Comparison of ENCODE assay signal across 1 cellular context in the genomic region with DNA sequence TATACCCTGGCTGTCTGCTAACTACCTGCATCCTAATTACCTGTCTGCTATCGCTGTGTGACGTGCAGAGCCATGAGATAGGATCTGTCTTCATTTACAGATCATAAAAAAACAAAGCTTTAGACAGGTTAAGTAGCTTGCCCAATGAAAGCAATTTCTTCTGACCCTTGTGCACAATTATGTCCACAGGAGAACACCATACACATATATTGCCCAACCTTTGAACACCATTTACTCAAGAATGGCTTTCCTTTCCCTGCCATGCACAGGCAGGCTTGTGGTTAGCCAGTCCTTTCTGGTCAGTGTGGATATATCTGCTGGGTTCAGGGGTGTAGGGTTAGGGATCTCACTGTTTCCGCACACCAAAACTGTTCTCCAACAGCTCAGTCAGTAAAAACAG.
TF ChIP-seq lines count a peak whose summit lies in the region.

No MANE protein-coding gene starts in this region.

TF ChIP-seq in HepG2, 621 proteins besides CTCF, POLR2A, EP300 and RAD21:
- peak; percentile 71 for TF ChIP-seq CEBPG (CRISPR knock-in tag; IDR thresholded peaks at IDR 0.05)
- 0 out of 2 replicates have a peak, but pooled peaks have one; percentile 9 for TF ChIP-seq FOXA3 (CRISPR knock-in tag; IDR thresholded peaks at IDR 0.05)
- 0 out of 2 replicates have a peak, but pooled peaks have one; percentile 23 for TF ChIP-seq CEBPB (IDR thresholded peaks at IDR 0.05; ENCODE audit: borderline replicate concordance, low read depth, low read length)
- peak; percentile 52; the same call in 1 of the 2 replicates for TF ChIP-seq ZNF644 (CRISPR knock-in tag; IDR thresholded peaks at IDR 0.05; ENCODE audit: low read depth)
